ENCODE assay signal across 8 cellular contexts in the genomic region with DNA sequence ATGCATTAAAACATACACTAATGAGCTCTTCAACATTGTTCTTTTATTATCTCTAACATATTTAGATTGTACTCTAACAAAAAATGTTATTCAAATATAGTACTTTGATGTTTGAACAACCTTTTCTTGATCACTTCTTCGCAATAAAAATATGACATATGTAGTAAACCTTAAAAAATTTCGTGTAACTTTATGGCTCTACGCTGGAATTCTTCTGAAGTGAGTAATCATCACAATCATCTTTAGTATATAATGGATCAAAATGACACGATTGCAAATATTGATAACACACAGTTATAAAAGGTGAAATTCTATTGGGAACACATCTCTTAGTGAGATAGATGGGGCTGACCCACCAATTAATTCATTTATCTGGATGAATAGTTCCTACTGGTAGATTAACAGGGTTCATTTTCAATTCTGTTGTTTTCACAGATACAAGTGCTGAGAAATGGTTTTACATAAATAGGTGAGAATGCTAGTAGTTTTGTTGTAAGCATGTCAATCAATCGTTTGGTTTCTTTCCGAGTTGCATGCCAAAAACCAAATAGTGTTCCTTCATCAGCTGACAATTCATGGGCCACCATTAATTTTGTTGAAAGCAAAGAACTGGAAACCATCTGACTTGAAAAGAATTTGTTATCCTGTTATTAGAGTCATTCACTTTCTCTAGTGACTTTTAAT. TPM values are rescaled to one million over a fixed set of nuclear protein-coding genes. Genes with fewer than 3 reads are reported as not detected.
A peak's percentile ranks its signal among the peaks of the same experiment; 100 is the strongest.
DNase-seq lines count a peak whose midpoint lies in the region; ATAC-seq and TF ChIP-seq lines count a peak whose summit lies in the region.

No MANE protein-coding gene starts in this region.

- peak overlapping the region; percentile 67; the same call in 1 of the 2 replicates for H2AFZ ChIP-seq in OCI-LY7 (ENCODE audit: low read length)
- peak overlapping the region; percentile 100 for H2AFZ ChIP-seq in osteoblast (ENCODE audit: low read length)

- ATAC-seq in HG03175 (IDR thresholded peaks at IDR 0.05; ENCODE audit: unreplicated experiment) = no peak
- ATAC-seq in GM21447 (IDR thresholded peaks at IDR 0.05; ENCODE audit: unreplicated experiment) = no peak
- ATAC-seq in HG02610 (IDR thresholded peaks at IDR 0.05; ENCODE audit: unreplicated experiment) = no peak
- no peak for ATAC-seq in GM18870 (IDR thresholded peaks at IDR 0.05; ENCODE audit: unreplicated experiment)

- H3K79me2 ChIP-seq in OCI-LY7 (ENCODE audit: insufficient read depth, low read depth, low read length) (peaks cover 41% of the 10 kb centered on the region), osteoblast (ENCODE audit: insufficient read depth, low read length) (peaks cover 57% of the 10 kb centered on the region)

- TF ChIP-seq CTCF in OCI-LY7 (conservative IDR thresholded peaks at IDR 0.05; ENCODE audit: low read length) = no peak
- no peak for TF ChIP-seq CTCF in endodermal cell (conservative IDR thresholded peaks at IDR 0.05)
- no peak for TF ChIP-seq CTCF in osteoblast (IDR thresholded peaks at IDR 0.05; ENCODE audit: extremely low read depth, low read depth, low read length)

- H3K27ac Mint-ChIP-seq in endodermal cell = peak overlapping the region; percentile 98

- no peaks in the 10 kb centered on the region for H3K9me2 ChIP-seq in OCI-LY7 (ENCODE audit: insufficient read depth, low read length)

- peak overlapping the region; percentile 88 for H3K4me3 Mint-ChIP-seq in endodermal cell

- 87 to 92% methylated on average over 2 to 6 of the region's 6 CpGs for WGBS in endodermal cell (ENCODE audit: insufficient coverage in 1 of 2, insufficient read length in 1 of 2), 2 experiments

- DNase-seq in OCI-LY7 (ENCODE audit: low spot score) (no peak), endodermal cell (no peak), osteoblast (ENCODE audit: insufficient read length, low spot score, missing footprints) (peak; percentile 39)

- peak overlapping the region; percentile 91 for H3K27ac ChIP-seq in OCI-LY7 (ENCODE audit: low read depth, low read length, poor library complexity, severe bottlenecking)
- H3K27ac ChIP-seq in endodermal cell (ENCODE audit: low read depth, low read length) = no peak overlapping the region
- peak overlapping the region; percentile 99 for H3K27ac ChIP-seq in osteoblast (ENCODE audit: low read depth, low read length)

- POLR2A ChIA-PET in OCI-LY7 (lab: Charles Lee) = interaction anchor here (0.6 to 2.0 kb wide), 6 partner anchors 11 to 104 kb away, joined by 3 to 10 read pairs (median 5); no protein-coding TSS in a partner anchor

- H4K20me1 ChIP-seq in OCI-LY7 (ENCODE audit: insufficient read depth, low read length) (no peaks in the 10 kb centered on the region), osteoblast (ENCODE audit: insufficient read depth, low read length) (no peaks in the 10 kb centered on the region)

- H3K4me1 Mint-ChIP-seq in endodermal cell = peaks cover 5% of the 10 kb centered on the region

- H3K4me2 ChIP-seq in OCI-LY7 (ENCODE audit: low read length) = peak overlapping the region; percentile 93
- peak overlapping the region; percentile 86 for H3K4me2 ChIP-seq in osteoblast (ENCODE audit: insufficient read depth, low read length)

- H3K9me3 Mint-ChIP-seq in endodermal cell = no peaks in the 10 kb centered on the region

- CTCF ChIA-PET in OCI-LY7 (lab: Charles Lee; ENCODE audit: unreplicated experiment) = no interaction called here

- peak overlapping the region; percentile 86 for H3K4me3 ChIP-seq in OCI-LY7 (ENCODE audit: low read depth, low read length, poor library complexity, severe bottlenecking)
- H3K4me3 ChIP-seq in endodermal cell (ENCODE audit: low read length) = peak overlapping the region; percentile 94
- H3K4me3 ChIP-seq in osteoblast (ENCODE audit: insufficient read depth, low read length) = peak overlapping the region; percentile 92

- peaks cover 18% of the 10 kb centered on the region for H3K36me3 Mint-ChIP-seq in endodermal cell (ENCODE audit: low read depth)

- H3K4me1 ChIP-seq in ES-I3 (ENCODE audit: insufficient read depth, low read length) = peaks cover 3% of the 10 kb centered on the region
- H3K4me1 ChIP-seq in OCI-LY7 (ENCODE audit: insufficient read depth, low read length, poor library complexity, severe bottlenecking) = peaks cover 22% of the 10 kb centered on the region
- no peaks in the 10 kb centered on the region for H3K4me1 ChIP-seq in endodermal cell (ENCODE audit: control insufficient read depth, insufficient read depth, low read length)
- peaks cover 12% of the 10 kb centered on the region for H3K4me1 ChIP-seq in osteoblast (ENCODE audit: insufficient read depth, low read length)

- BruUV-seq in OCI-LY7 (replicated peaks; lab: Mats Ljungman, UMichigan) = no TSS peak

- intact Hi-C loops in OCI-LY7 (cut with micrococcal nuclease; ENCODE audit: unreplicated experiment) = loop anchor here (2.0 kb wide), 3 partner anchors 58 to 104 kb away; a partner anchor contains a TSS

- H3K9me3 ChIP-seq in ES-I3 (ENCODE audit: control insufficient read depth, insufficient read depth, low read length) = no peaks in the 10 kb centered on the region
- no peaks in the 10 kb centered on the region for H3K9me3 ChIP-seq in OCI-LY7 (ENCODE audit: low read length)
- H3K9me3 ChIP-seq in endodermal cell (ENCODE audit: control insufficient read depth, low read length) = no peaks in the 10 kb centered on the region
- no peaks in the 10 kb centered on the region for H3K9me3 ChIP-seq in osteoblast (ENCODE audit: low read depth, low read length)

- H3K27me3 Mint-ChIP-seq in endodermal cell (ENCODE audit: insufficient read depth) = no peaks in the 10 kb centered on the region

- H3K9ac ChIP-seq in ES-I3 (ENCODE audit: low read depth, low read length) (peak overlapping the region; percentile 89), endodermal cell (ENCODE audit: extremely low read depth, low read length, poor library complexity, severe bottlenecking) (peak overlapping the region; percentile 90)

- H3K27me3 ChIP-seq in endodermal cell (ENCODE audit: control insufficient read depth, insufficient read depth, low read length, poor library complexity, severe bottlenecking) (no peaks in the 10 kb centered on the region), osteoblast (ENCODE audit: insufficient read depth, low read length) (no peaks in the 10 kb centered on the region)

- H3K36me3 ChIP-seq in ES-I3 (ENCODE audit: insufficient read depth, low read length) (peaks cover 15% of the 10 kb centered on the region), OCI-LY7 (ENCODE audit: insufficient read depth, low read length) (peaks cover 24% of the 10 kb centered on the region), endodermal cell (ENCODE audit: control insufficient read depth, insufficient read depth, low read length) (peaks cover 20% of the 10 kb centered on the region), osteoblast (ENCODE audit: insufficient read depth, low read length) (peaks cover 20% of the 10 kb centered on the region)

RNA-seq across cellular contexts. Expression of a gene that starts 1.5 kb away (rescaled TPM):
- total RNA-seq in OCI-LY7 (2014; rRNA removed; shearing (Covaris generic)) = 13.4 and 15.8 TPM in 2 replicates
- total RNA-seq in OCI-LY7 (2022) = 18.8 and 24.3 TPM in 2 replicates
- total RNA-seq in endodermal cell = 10 to 100 TPM; 41.4 to 42.4 TPM
- polyA plus RNA-seq in endodermal cell (2013, experiment 1 of 2) = 37.0 TPM
- 33.9 TPM for polyA plus RNA-seq in endodermal cell (2013, experiment 2 of 2)
- 72.4 and 77.2 TPM in 2 replicates for total RNA-seq in osteoblast

RNA-seq across cellular contexts. Expression of a gene that starts 8.8 kb away (rescaled TPM):
- not detected in 2 replicates for total RNA-seq in OCI-LY7 (2014; rRNA removed; shearing (Covaris generic))
- total RNA-seq in OCI-LY7 (2022) = not detected in 2 replicates
- not detected for total RNA-seq in endodermal cell
- polyA plus RNA-seq in endodermal cell (2013, experiment 1 of 2) = not detected
- not detected for polyA plus RNA-seq in endodermal cell (2013, experiment 2 of 2)
- total RNA-seq in osteoblast = not detected in 2 replicates
